ENCODE assay signal across 8 cellular contexts in the genomic region with DNA sequence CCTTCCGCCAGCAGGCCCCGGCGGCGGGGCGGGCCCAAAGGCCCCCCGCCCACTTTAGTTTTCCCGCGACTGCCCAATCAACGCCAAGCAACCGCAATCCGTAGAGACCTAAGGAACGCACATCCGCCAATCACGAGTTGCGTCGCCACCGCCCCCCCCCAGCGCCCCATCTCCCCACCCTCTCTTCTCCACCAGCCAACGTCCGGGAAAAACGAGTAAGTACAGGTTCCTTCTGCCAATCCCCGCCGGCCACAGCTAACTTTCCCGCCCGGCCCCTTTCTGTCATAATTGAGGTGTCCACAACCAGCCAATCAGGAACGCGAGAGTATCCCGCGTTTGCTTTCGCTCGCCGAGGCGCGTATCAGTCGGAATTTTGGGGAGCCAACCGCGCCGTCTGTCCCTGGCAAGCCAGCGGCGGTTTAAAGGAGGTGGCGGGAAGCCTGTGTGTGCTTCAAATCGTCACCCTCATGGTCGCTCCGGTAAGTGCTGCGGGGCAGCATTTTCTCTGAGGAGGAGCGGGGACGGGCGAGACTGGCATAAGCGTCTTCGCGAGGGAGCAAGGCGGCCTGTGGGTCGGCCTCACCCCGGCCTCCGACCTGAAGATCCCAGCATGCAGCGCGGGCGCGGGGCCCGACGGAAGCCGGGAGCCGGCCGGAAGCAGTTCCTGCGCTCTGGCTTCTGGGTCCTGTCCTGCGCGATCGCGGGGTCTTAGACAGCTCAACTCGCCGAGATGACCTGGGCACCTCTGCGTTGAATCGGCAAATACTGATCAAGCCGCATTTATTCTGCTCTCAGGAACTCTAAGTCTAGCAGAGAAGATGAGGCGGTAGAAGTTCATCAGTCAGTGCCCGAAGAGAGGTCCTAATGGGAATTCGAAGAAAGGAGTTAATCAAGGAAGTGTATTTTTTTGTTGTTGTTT. TPM values are rescaled to one million over a fixed set of nuclear protein-coding genes. Genes with fewer than 3 reads are reported as not detected.
DNase-seq lines count a peak whose midpoint lies in the region; ATAC-seq, FAIRE-seq and TF ChIP-seq lines count a peak whose summit lies in the region.

A gene with protein sequence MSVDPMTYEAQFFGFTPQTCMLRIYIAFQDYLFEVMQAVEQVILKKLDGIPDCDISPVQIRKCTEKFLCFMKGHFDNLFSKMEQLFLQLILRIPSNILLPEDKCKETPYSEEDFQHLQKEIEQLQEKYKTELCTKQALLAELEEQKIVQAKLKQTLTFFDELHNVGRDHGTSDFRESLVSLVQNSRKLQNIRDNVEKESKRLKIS (plus strand): TSS at position 361 of the 919 bp plus-strand sequence. CDS start 2,297 bp downstream, outside the sequence.

- H3K27me3 ChIP-seq in adrenal gland (no peaks in the 10 kb centered on the region), heart left ventricle (no peaks in the 10 kb centered on the region), upper lobe of left lung (no peaks in the 10 kb centered on the region)

- no peak for TF ChIP-seq EP300 in upper lobe of left lung (IDR thresholded peaks at IDR 0.05)

- H3K4me1 ChIP-seq in adrenal gland (replicated peaks in 1 of 2) (peaks cover 8 to 27% of the 10 kb centered on the region in 2 donors), heart left ventricle (peaks cover 7 to 35% (median 24%) of the 10 kb centered on the region in 12 donors), upper lobe of left lung (peaks cover 19 to 35% (median 21%) of the 10 kb centered on the region in 4 donors)

- TF ChIP-seq CTCF in adrenal gland (IDR thresholded peaks at IDR 0.05) (peak in 1 of 6 experiments; percentile 16), heart left ventricle (IDR thresholded peaks at IDR 0.05) (no peak), upper lobe of left lung (IDR thresholded peaks at IDR 0.05) (peak in 1 of 6 experiments; percentile 15)

- WGBS in adrenal gland, 4 donors, result 1% methylated on average over 45 to 77 of the region's 77 CpGs
- WGBS in heart left ventricle, 4 donors, result 0 to 1% (median 0%) methylated on average over 60 to 77 of the region's 77 CpGs
- WGBS in upper lobe of left lung, 2 donors, result 0 to 1% methylated on average over 37 to 63 of the region's 77 CpGs

- H3K4me3 ChIP-seq in adrenal gland (peak within 1 kb of the TSS; percentile 71 to 92 (median 84)), heart left ventricle (peak within 1 kb of the TSS; percentile 65 to 97 (median 90)), upper lobe of left lung (peak within 1 kb of the TSS; percentile 75 to 91 (median 88))

- H3K36me3 ChIP-seq in adrenal gland (replicated peaks in 1 of 2) (peaks cover 0 to 30% of the 10 kb centered on the region in 2 donors), heart left ventricle (peaks cover 0 to 66% (median 55%) of the 10 kb centered on the region in 9 donors), upper lobe of left lung (peaks cover 7 to 61% (median 40%) of the 10 kb centered on the region in 4 donors)

- no peaks in the 10 kb centered on the region for H3K9me3 ChIP-seq in adrenal gland (replicated peaks in 1 of 3)
- H3K9me3 ChIP-seq in heart left ventricle, result no peaks in the 10 kb centered on the region
- no peaks in the 10 kb centered on the region for H3K9me3 ChIP-seq in upper lobe of left lung

- DNase-seq in GM12891 (ENCODE audit: insufficient read length, low spot score) (peak; percentile 89), NCI-H146 (lab: John Stamatoyannopoulos, UW) (peak; percentile 99), T-helper 1 cell (peak; percentile 97 to 99 (median 98)), adrenal gland (peak; percentile 97 to 100 (median 100)), heart left ventricle (peak; percentile 96 to 99 (median 99)), posterior cingulate gyrus (peak; percentile 94 to 100 (median 98)), upper lobe of left lung (peak; percentile 98 to 99)

- H3K27ac ChIP-seq in adrenal gland (peak within 1 kb of the TSS; percentile 95 to 100 (median 98)), heart left ventricle (peak within 1 kb of the TSS; percentile 97 to 100 (median 99)), upper lobe of left lung (peak within 1 kb of the TSS; percentile 96 to 99 (median 98))

- FAIRE-seq in GM12891 (lab: Jason Lieb, UNC), result peak; percentile 95

- peak; percentile 83 for ATAC-seq in HG02852 (IDR thresholded peaks at IDR 0.05; ENCODE audit: unreplicated experiment)
- ATAC-seq in heart left ventricle, result peak; percentile 95 to 97 (median 96)
- peak; percentile 98 to 99 for ATAC-seq in upper lobe of left lung (ENCODE audit: low FRiP score in 2 of 2)

- intact Hi-C loops in adrenal gland (cut with DNase I), result no loop called here
- intact Hi-C loops in heart left ventricle (cut with DNase I), result loop anchor here in 1 of 10 donors (1.0 kb wide), 1 partner anchor 17 kb away; no protein-coding TSS in a partner anchor
- intact Hi-C loops in posterior cingulate gyrus (cut with DNase I), result loop anchor here (1.0 kb wide), 2 partner anchors 17 to 67 kb away; partner anchors contain the start of gene NUP88

- peak; percentile 83 for TF ChIP-seq POLR2A in GM12891 (IDR thresholded peaks at IDR 0.05; ENCODE audit: low read depth, low read length)
- peak; percentile 64 to 85 for TF ChIP-seq POLR2A in adrenal gland (IDR thresholded peaks at IDR 0.05)
- TF ChIP-seq POLR2A in heart left ventricle (IDR thresholded peaks at IDR 0.05), result peak in 1 of 2 donors; percentile 54
- peak; percentile 55 to 89 (median 76) for TF ChIP-seq POLR2A in upper lobe of left lung (IDR thresholded peaks at IDR 0.05)

TF ChIP-seq in GM12891, 5 proteins besides CTCF, POLR2A, EP300 and RAD21:
- TF ChIP-seq SPI1 (IDR thresholded peaks at IDR 0.05; ENCODE audit: low read depth, low read length) (no peak), POU2F2 (IDR thresholded peaks at IDR 0.05; ENCODE audit: low read depth, low read length) (peak; percentile 19; the same call in 1 of the 2 replicates), PAX5 (IDR thresholded peaks at IDR 0.05; ENCODE audit: insufficient read depth, low read length, severe bottlenecking) (no peak), POLR2AphosphoS5 (IDR thresholded peaks at IDR 0.05; ENCODE audit: low read depth, low read length) (peak; percentile 87), TAF1 (IDR thresholded peaks at IDR 0.05; ENCODE audit: low read depth, low read length) (peak; percentile 54; the same call in 1 of the 2 replicates)

RNA-seq across cellular contexts. Expression of the gene that starts here (rescaled TPM):
- 12.9 TPM for polyA plus RNA-seq in GM12891 (2012; ENCODE audit: low read depth, missing spikeins)
- total RNA-seq in adrenal gland (10 to 100 TPM in 7 of 8 donors, 1 to 10 TPM in 1; 7.1 to 20.3 (median 14.7) TPM), heart left ventricle (10 to 100 TPM in 5 of 9 donors, 1 to 10 TPM in 4; 6.6 to 12.1 (median 11.0) TPM), upper lobe of left lung (10 to 100 TPM in 5 of 6 donors, 1 to 10 TPM in 1; 3.2 to 79.6 (median 15.2) TPM)
- polyA plus RNA-seq in adrenal gland (10 to 100 TPM; 12.6 to 36.0 (median 18.3) TPM), heart left ventricle (10 to 100 TPM in 1 of 2 donors, 1 to 10 TPM in 1; 5.2 to 14.2 TPM)

Comparison
In these comparisons a context has a peak if more than half of its experiments do, and no peak if none do; other contexts are left out.
1. Peak in every context shown above with its lines: DNase-seq, ATAC-seq, H3K4me3 ChIP-seq and H3K27ac ChIP-seq.